ENCODE assay signal across 16 cellular contexts in the genomic region with DNA sequence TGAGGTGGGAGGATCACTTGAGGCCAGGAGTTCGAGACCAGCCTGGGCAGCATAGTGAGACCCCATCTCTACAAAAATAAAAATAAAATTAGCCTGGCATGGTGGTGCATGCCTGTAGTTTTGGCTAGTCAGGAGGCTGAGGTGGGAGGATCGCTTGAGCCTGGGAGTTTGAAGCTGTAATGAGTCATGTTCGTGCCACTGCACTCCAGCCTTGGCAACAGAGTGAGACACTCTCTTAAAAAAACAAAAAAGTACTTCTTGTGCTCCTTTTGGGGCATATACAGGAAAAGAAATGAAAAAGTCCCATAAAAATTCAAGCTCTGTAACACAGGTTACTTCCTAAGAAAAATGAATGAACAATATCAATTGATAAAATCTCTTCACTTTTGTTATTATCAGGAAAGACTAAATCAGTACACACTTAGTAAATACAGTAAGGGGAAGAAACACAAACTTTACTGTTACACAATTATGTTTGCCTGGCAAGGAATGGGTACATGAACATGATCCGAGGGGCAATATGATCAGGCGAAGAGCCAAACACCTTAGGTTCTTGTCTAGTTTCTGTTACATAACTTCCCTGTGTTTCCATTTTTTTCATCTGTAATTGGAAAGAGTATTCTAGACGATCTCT. TPM values are rescaled to one million over a fixed set of nuclear protein-coding genes. Genes with fewer than 3 reads are reported as not detected.
DNase-seq lines count a peak whose midpoint lies in the region; ATAC-seq, FAIRE-seq and TF ChIP-seq lines count a peak whose summit lies in the region.
"Had no signal": no experiment of that assay in that cellular context is flagged by ENCODE, and none has a peak within 500 bp of the region (broad histone marks: within the 10 kb centered on the region; RNA-seq: fewer than 3 reads in every experiment).

No MANE protein-coding gene starts in this region.

- DNase-seq in BJ (ENCODE audit: low read depth) (peak; percentile 4), NCI-H226 (peak; percentile 53), bronchial epithelial cell (ENCODE audit: low read depth) (peak; percentile 66), left lobe of liver (ENCODE audit: low spot score) (no peak), T-cell (no peak)
- DNase-seq: activated CD4-positive, alpha-beta T cell treated with anti-CD3 and anti-CD28 coated beads, Interleukin-2, amount 10 ng/mL, durations not matched to agents 24 days and 14 days; activated naive CD8-positive, alpha-beta T cell treated with anti-CD3 and anti-CD28 coated beads for 36 hours; activated T-cell treated with anti-CD3 and anti-CD28 coated beads, Interleukin-2, amount 50 U/mL, for 1 hour; AML-193; cortex of kidney; NCI-H187 treated with DMSO at 0.1 percent for 48 hours; posterior cingulate gyrus had no signal

- H3K4me1 Mint-ChIP-seq in T-cell = peaks cover 0 to 7% (median 0%) of the 10 kb centered on the region in 3 donors
- H3K4me1 Mint-ChIP-seq: activated CD4-positive, alpha-beta T cell treated with anti-CD3 and anti-CD28 coated beads, Interleukin-2, amount 10 ng/mL, durations not matched to agents 24 days and 14 days had no signal

- FAIRE-seq in bronchial epithelial cell (lab: Jason Lieb, UNC) = no peak

- no peak overlapping the region for H3K27ac Mint-ChIP-seq in T-cell
- H3K27ac Mint-ChIP-seq: activated CD4-positive, alpha-beta T cell treated with anti-CD3 and anti-CD28 coated beads, Interleukin-2, amount 10 ng/mL, durations not matched to agents 24 days and 14 days; activated naive CD8-positive, alpha-beta T cell treated with anti-CD3 and anti-CD28 coated beads for 36 hours had no signal

- TF ChIP-seq CTCF in BJ (IDR thresholded peaks at IDR 0.05; ENCODE audit: insufficient read depth, low read depth, low read length) (no peak), bronchial epithelial cell (IDR thresholded peaks at IDR 0.05; ENCODE audit: insufficient read depth, low read length, severe bottlenecking) (no peak)

- ATAC-seq in left lobe of liver (peak; percentile 8), HG02623 (IDR thresholded peaks at IDR 0.05; ENCODE audit: unreplicated experiment) (no peak), HG02678 (IDR thresholded peaks at IDR 0.05; ENCODE audit: unreplicated experiment) (no peak), T-cell (replicated peaks in 1 of 4) (no peak), GM18520 (IDR thresholded peaks at IDR 0.05; ENCODE audit: unreplicated experiment) (no peak)

- H3K4me3 Mint-ChIP-seq in T-cell = no peak overlapping the region
- H3K4me3 Mint-ChIP-seq: activated CD4-positive, alpha-beta T cell treated with anti-CD3 and anti-CD28 coated beads, Interleukin-2, amount 10 ng/mL, durations not matched to agents 24 days and 14 days; activated naive CD8-positive, alpha-beta T cell treated with anti-CD3 and anti-CD28 coated beads for 36 hours had no signal

- H3K36me3 ChIP-seq in BJ (ENCODE audit: control insufficient read depth, insufficient read depth, low read length) = no peaks in the 10 kb centered on the region
- H3K36me3 ChIP-seq in bronchial epithelial cell (ENCODE audit: control insufficient read depth, insufficient read depth, low read length) = no peaks in the 10 kb centered on the region
- H3K36me3 ChIP-seq: tibial nerve had no signal

- H3K27me3 ChIP-seq in BJ (ENCODE audit: control insufficient read depth, insufficient read depth, low read length) (peaks cover 3% of the 10 kb centered on the region; the same call in 1 of the 2 replicates), bronchial epithelial cell (ENCODE audit: control insufficient read depth, insufficient read depth, low read length) (no peaks in the 10 kb centered on the region)
- H3K27me3 ChIP-seq: tibial nerve had no signal

- CTCF ChIA-PET in BJ (lab: Yijun Ruan, JAX) = interaction anchor here (1.5 to 5.9 kb wide), 2 partner anchors 25 to 195 kb away, joined by 3 to 78 read pairs; no protein-coding TSS in a partner anchor
- CTCF ChIA-PET in T-cell (lab: Charles Lee) = interaction anchor here (0.6 to 5.8 kb wide), 8 partner anchors 9 to 1505 kb away, joined by 3 to 151 read pairs (median 3); no protein-coding TSS in a partner anchor

- POLR2A ChIA-PET in BJ (lab: Charles Lee) = no interaction called here
- POLR2A ChIA-PET in T-cell (lab: Charles Lee) = interaction anchor here (0.6 to 0.7 kb wide), 2 partner anchors 46 to 203 kb away, joined by 3 to 8 read pairs; no protein-coding TSS in a partner anchor

- H3K9me3 Mint-ChIP-seq in T-cell = no peaks in the 10 kb centered on the region
- H3K9me3 Mint-ChIP-seq: activated CD4-positive, alpha-beta T cell treated with anti-CD3 and anti-CD28 coated beads, Interleukin-2, amount 10 ng/mL, durations not matched to agents 24 days and 14 days; activated naive CD8-positive, alpha-beta T cell treated with anti-CD3 and anti-CD28 coated beads for 36 hours had no signal

- H3K27me3 Mint-ChIP-seq in T-cell = no peaks in the 10 kb centered on the region
- H3K27me3 Mint-ChIP-seq: activated naive CD8-positive, alpha-beta T cell treated with anti-CD3 and anti-CD28 coated beads for 36 hours had no signal

- no peaks in the 10 kb centered on the region for H3K36me3 Mint-ChIP-seq in T-cell
- H3K36me3 Mint-ChIP-seq: activated naive CD8-positive, alpha-beta T cell treated with anti-CD3 and anti-CD28 coated beads for 36 hours had no signal

- H3K4me3 ChIP-seq in BJ (ENCODE audit: low read depth, low read length) (no peak overlapping the region), bronchial epithelial cell (ENCODE audit: low read depth, low read length) (no peak overlapping the region)
- H3K4me3 ChIP-seq: tibial nerve had no signal

RNA-seq across cellular contexts. Expression of a gene that starts 46.9 kb away (rescaled TPM):
- polyA plus RNA-seq in BJ (2011; rRNA removed) = 0.10 and 0.11 TPM in 2 replicates
- polyA minus RNA-seq in BJ (2011; rRNA and poly(A)+ RNA removed) = 0.05 TPM in 1 of 2 replicates, not detected in the other
- under 0.01 and 0.13 TPM in 2 replicates for total RNA-seq in bronchial epithelial cell
- total RNA-seq in left lobe of liver = 3.9 TPM
- total RNA-seq in T-cell = not detected
- total RNA-seq: activated CD4-positive, alpha-beta T cell treated with anti-CD3 and anti-CD28 coated beads, Interleukin-2, amount 10 ng/mL, durations not matched to agents 24 days and 14 days; activated naive CD8-positive, alpha-beta T cell treated with anti-CD3 and anti-CD28 coated beads for 36 hours had no signal

Comparison
In these comparisons a context has a peak if more than half of its experiments do, and no peak if none do; other contexts are left out.
1. DNase-seq: peak in BJ (single experiment), NCI-H226 (single experiment) and bronchial epithelial cell (single experiment); none in left lobe of liver (single experiment) and T-cell (0 of 34).